ENCODE assay signal across 1 cellular context in the genomic region with DNA sequence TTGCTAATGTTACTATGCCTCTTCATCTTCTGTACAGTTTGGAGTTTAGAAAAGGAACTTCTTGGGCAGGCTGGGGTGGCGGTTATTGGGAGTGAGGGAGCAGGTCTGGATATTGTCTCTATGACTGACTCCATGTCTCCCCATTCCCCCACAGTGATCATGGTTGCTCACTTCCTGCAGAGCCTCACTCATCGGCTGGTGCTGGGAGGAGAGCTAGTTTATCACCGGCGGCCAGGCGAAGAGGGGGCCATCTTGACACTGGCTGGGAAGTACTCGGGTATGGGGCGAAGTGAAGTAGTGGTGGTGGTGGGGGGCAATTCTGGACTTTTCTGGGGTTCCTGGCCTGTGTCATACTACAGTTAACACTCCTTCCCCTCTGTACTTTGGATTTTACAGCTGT.
TF ChIP-seq lines count a peak whose summit lies in the region.

No MANE protein-coding gene starts in this region.

TF ChIP-seq in HepG2, 621 proteins besides CTCF, POLR2A, EP300 and RAD21:
- TF ChIP-seq ZNF432 (CRISPR knock-in tag; IDR thresholded peaks at IDR 0.05; ENCODE audit: borderline replicate concordance) (no peak), ZNF674 (CRISPR knock-in tag; IDR thresholded peaks at IDR 0.05; ENCODE audit: low read depth) (no peak), IKZF1 (IDR thresholded peaks at IDR 0.05) (no peak), ZBTB38 (CRISPR knock-in tag; IDR thresholded peaks at IDR 0.05) (no peak), ZNF557 (CRISPR knock-in tag; IDR thresholded peaks at IDR 0.05) (no peak), ZNF883 (CRISPR knock-in tag; IDR thresholded peaks at IDR 0.05; ENCODE audit: not compliant biosample characterization) (no peak), KDM5B (CRISPR knock-in tag; IDR thresholded peaks at IDR 0.05; ENCODE audit: borderline replicate concordance) (no peak), ARNT (IDR thresholded peaks at IDR 0.05) (no peak), CENPX (CRISPR knock-in tag; IDR thresholded peaks at IDR 0.05) (no peak), SRSF1 (optimal IDR thresholded peaks at IDR 0.05; ENCODE audit: low read depth, low read length) (no peak), KAT8 (CRISPR knock-in tag; IDR thresholded peaks at IDR 0.05) (no peak), ZNF569 (CRISPR knock-in tag; IDR thresholded peaks at IDR 0.05; ENCODE audit: borderline replicate concordance) (no peak), RBM22 (optimal IDR thresholded peaks at IDR 0.05; ENCODE audit: low read length) (no peak), NFIC (IDR thresholded peaks at IDR 0.05; ENCODE audit: low read length) (no peak)
- TF ChIP-seq, protein P1, sequence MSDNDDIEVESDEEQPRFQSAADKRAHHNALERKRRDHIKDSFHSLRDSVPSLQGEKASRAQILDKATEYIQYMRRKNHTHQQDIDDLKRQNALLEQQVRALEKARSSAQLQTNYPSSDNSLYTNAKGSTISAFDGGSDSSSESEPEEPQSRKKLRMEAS (IDR thresholded peaks at IDR 0.05) = no peak
- TF ChIP-seq, protein P2, sequence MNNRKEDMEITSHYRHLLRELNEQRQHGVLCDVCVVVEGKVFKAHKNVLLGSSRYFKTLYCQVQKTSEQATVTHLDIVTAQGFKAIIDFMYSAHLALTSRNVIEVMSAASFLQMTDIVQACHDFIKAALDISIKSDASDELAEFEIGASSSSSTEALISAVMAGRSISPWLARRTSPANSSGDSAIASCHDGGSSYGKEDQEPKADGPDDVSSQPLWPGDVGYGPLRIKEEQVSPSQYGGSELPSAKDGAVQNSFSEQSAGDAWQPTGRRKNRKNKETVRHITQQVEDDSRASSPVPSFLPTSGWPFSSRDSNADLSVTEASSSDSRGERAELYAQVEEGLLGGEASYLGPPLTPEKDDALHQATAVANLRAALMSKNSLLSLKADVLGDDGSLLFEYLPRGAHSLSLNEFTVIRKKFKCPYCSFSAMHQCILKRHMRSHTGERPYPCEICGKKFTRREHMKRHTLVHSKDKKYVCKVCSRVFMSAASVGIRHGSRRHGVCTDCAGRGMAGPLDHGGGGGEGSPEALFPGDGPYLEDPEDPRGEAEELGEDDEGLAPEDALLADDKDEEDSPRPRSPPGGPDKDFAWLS (CRISPR knock-in tag; IDR thresholded peaks at IDR 0.05; ENCODE audit: borderline replicate concordance) = no peak
- TF ChIP-seq, protein P3, sequence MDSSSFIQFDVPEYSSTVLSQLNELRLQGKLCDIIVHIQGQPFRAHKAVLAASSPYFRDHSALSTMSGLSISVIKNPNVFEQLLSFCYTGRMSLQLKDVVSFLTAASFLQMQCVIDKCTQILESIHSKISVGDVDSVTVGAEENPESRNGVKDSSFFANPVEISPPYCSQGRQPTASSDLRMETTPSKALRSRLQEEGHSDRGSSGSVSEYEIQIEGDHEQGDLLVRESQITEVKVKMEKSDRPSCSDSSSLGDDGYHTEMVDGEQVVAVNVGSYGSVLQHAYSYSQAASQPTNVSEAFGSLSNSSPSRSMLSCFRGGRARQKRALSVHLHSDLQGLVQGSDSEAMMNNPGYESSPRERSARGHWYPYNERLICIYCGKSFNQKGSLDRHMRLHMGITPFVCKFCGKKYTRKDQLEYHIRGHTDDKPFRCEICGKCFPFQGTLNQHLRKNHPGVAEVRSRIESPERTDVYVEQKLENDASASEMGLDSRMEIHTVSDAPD (CRISPR knock-in tag; IDR thresholded peaks at IDR 0.05) = no peak
